In genomic region chr1:178464141-178464540, GRCh38 we compare ENCODE assay signal across 1 cellular context.
TF ChIP-seq lines count a peak whose summit lies in the region.

No MANE protein-coding gene starts in this region.

TF ChIP-seq in GM12878, 131 proteins besides CTCF, POLR2A, EP300 and RAD21:
- TF ChIP-seq, protein P1, sequence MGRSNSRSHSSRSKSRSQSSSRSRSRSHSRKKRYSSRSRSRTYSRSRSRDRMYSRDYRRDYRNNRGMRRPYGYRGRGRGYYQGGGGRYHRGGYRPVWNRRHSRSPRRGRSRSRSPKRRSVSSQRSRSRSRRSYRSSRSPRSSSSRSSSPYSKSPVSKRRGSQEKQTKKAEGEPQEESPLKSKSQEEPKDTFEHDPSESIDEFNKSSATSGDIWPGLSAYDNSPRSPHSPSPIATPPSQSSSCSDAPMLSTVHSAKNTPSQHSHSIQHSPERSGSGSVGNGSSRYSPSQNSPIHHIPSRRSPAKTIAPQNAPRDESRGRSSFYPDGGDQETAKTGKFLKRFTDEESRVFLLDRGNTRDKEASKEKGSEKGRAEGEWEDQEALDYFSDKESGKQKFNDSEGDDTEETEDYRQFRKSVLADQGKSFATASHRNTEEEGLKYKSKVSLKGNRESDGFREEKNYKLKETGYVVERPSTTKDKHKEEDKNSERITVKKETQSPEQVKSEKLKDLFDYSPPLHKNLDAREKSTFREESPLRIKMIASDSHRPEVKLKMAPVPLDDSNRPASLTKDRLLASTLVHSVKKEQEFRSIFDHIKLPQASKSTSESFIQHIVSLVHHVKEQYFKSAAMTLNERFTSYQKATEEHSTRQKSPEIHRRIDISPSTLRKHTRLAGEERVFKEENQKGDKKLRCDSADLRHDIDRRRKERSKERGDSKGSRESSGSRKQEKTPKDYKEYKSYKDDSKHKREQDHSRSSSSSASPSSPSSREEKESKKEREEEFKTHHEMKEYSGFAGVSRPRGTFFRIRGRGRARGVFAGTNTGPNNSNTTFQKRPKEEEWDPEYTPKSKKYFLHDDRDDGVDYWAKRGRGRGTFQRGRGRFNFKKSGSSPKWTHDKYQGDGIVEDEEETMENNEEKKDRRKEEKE (IDR thresholded peaks at IDR 0.05): no peak
- TF ChIP-seq, protein P2, sequence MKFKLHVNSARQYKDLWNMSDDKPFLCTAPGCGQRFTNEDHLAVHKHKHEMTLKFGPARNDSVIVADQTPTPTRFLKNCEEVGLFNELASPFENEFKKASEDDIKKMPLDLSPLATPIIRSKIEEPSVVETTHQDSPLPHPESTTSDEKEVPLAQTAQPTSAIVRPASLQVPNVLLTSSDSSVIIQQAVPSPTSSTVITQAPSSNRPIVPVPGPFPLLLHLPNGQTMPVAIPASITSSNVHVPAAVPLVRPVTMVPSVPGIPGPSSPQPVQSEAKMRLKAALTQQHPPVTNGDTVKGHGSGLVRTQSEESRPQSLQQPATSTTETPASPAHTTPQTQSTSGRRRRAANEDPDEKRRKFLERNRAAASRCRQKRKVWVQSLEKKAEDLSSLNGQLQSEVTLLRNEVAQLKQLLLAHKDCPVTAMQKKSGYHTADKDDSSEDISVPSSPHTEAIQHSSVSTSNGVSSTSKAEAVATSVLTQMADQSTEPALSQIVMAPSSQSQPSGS (IDR thresholded peaks at IDR 0.05; ENCODE audit: low read length): no peak
- TF ChIP-seq ZBED1 (IDR thresholded peaks at IDR 0.05; ENCODE audit: borderline replicate concordance) (no peak), NR2C1 (IDR thresholded peaks at IDR 0.05) (no peak), PAX8 (IDR thresholded peaks at IDR 0.05) (no peak)
- TF ChIP-seq, protein P3, sequence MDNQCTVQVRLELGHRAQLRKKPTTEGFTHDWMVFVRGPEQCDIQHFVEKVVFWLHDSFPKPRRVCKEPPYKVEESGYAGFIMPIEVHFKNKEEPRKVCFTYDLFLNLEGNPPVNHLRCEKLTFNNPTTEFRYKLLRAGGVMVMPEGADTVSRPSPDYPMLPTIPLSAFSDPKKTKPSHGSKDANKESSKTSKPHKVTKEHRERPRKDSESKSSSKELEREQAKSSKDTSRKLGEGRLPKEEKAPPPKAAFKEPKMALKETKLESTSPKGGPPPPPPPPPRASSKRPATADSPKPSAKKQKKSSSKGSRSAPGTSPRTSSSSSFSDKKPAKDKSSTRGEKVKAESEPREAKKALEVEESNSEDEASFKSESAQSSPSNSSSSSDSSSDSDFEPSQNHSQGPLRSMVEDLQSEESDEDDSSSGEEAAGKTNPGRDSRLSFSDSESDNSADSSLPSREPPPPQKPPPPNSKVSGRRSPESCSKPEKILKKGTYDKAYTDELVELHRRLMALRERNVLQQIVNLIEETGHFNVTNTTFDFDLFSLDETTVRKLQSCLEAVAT (IDR thresholded peaks at IDR 0.05): no peak
TF ChIP-seq in GM12878: peak in this region for 0.
